11 cellular contexts compared by ENCODE assay signal in the genomic region with DNA sequence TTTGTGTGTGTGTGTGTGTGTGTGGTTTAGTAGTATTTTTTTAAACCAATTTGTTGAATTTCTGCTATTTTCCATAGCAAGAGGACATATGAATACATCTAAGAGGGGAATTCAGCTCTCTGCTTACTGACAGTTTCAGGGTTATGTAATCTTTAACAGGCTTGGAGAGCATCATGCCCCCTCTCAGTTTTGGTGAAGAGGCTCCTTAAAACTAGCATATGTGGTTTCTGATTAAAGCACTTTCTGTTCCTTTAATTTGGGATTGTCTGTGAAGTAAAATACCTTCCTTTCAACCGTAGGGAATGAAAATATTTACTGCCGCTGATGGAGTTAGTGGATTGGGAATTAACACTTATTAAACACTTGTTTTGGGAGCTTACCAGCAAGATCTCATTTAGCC. TPM values are rescaled to one million over a fixed set of nuclear protein-coding genes. Genes with fewer than 3 reads are reported as not detected.
DNase-seq lines count a peak whose midpoint lies in the region; ATAC-seq and TF ChIP-seq lines count a peak whose summit lies in the region.
"Had no signal": no experiment of that assay in that cellular context is flagged by ENCODE, and none has a peak within 500 bp of the region (broad histone marks: within the 10 kb centered on the region; RNA-seq: fewer than 3 reads in every experiment).

No MANE protein-coding gene starts in this region.

- H3K4me3 ChIP-seq in KMS-11 (IDR thresholded peaks at IDR 0.05; ENCODE audit: insufficient read depth, low read depth, low read length) (no peak overlapping the region), mammary epithelial cell (replicated peaks in 1 of 3; ENCODE audit: insufficient read depth in 1 of 3, low read depth in 2 of 3, low read length in 3 of 3) (no peak overlapping the region)
- H3K4me3 ChIP-seq: right lobe of liver had no signal

- H3K9ac ChIP-seq in KMS-11 (no peak overlapping the region), mammary epithelial cell (ENCODE audit: insufficient read depth, low read length) (no peak overlapping the region)

- in situ Hi-C loops in mammary epithelial cell (cut with MboI; ENCODE audit: low sequenced_read_pairs in 2 of 2) = no loop called here

- H3K36me3 ChIP-seq in KMS-11 (ENCODE audit: insufficient read depth) (no peaks in the 10 kb centered on the region), mammary epithelial cell (ENCODE audit: insufficient read depth, low read length) (no peaks in the 10 kb centered on the region)
- H3K36me3 ChIP-seq: right lobe of liver had no signal

- H3K9me3 ChIP-seq in mammary epithelial cell (replicated peaks; ENCODE audit: insufficient read depth, low read length) = no peaks in the 10 kb centered on the region
- H3K9me3 ChIP-seq: right lobe of liver had no signal

- H3K27ac ChIP-seq in KMS-11 = peak overlapping the region; percentile 34; the same call in 1 of the 2 replicates
- H3K27ac ChIP-seq in mammary epithelial cell (ENCODE audit: insufficient read depth, low read depth, low read length) = no peak overlapping the region

- H3K36me3 Mint-ChIP-seq in activated CD8-positive, alpha-beta memory T cell treated with anti-CD3 and anti-CD28 coated beads, Interleukin-2, amount 10 ng/mL, durations not matched to agents 7 days and 5 days = peaks cover 33% of the 10 kb centered on the region
- H3K36me3 Mint-ChIP-seq in stimulated activated naive B cell treated with anti-CD40 and anti-IgM and Interleukin-4, amounts not matched to agents 10 μg/mL and 1 μg/mL and 100 μg/mL, for 72 hours = peaks cover 55 to 68% of the 10 kb centered on the region in 2 donors

- peak overlapping the region; percentile 92 for H3K4me2 ChIP-seq in KMS-11
- H3K4me2 ChIP-seq in mammary epithelial cell (ENCODE audit: insufficient read depth, low read depth, low read length) = peak overlapping the region; percentile 5

- CTCF ChIA-PET in activated CD8-positive, alpha-beta memory T cell treated with anti-CD3 and anti-CD28 coated beads, Interleukin-2, amount 10 ng/mL, durations not matched to agents 7 days and 5 days (lab: Charles Lee) = interaction anchor here (0.8 to 1.4 kb wide), 7 partner anchors 9 to 399 kb away, joined by 3 to 7 read pairs (median 3); partner anchors contain the start of gene NFKBIZ
- CTCF ChIA-PET in mammary epithelial cell (lab: Charles Lee; ENCODE audit: low non-redundant PET) = no interaction called here

- no peaks in the 10 kb centered on the region for H4K20me1 ChIP-seq in KMS-11 (ENCODE audit: insufficient read depth)
- H4K20me1 ChIP-seq in mammary epithelial cell (ENCODE audit: insufficient read depth, low read length) = no peaks in the 10 kb centered on the region

- H2AFZ ChIP-seq in KMS-11 (ENCODE audit: low read depth) (no peak overlapping the region), mammary epithelial cell (ENCODE audit: low read depth, low read length) (no peak overlapping the region)

- intact Hi-C loops in mammary epithelial cell (cut with micrococcal nuclease) = no loop called here

- WGBS in mammary epithelial cell (ENCODE audit: low coverage, missing lambda C conversion rate) = 44% methylated on average over 2 of the region's 2 CpGs

- TF ChIP-seq CTCF in KMS-11 (conservative IDR thresholded peaks at IDR 0.05; ENCODE audit: low read depth, low read length) (no peak), mammary epithelial cell (conservative IDR thresholded peaks at IDR 0.05 in 1 of 2, IDR thresholded peaks at IDR 0.05 in 1 of 2; ENCODE audit: extremely low read depth in 1 of 2, insufficient read depth in 1 of 2, low read depth in 1 of 2, low read length in 2 of 2) (no peak)

- dilution Hi-C loops in mammary epithelial cell (cut with HindIII; ENCODE audit: low sequenced_read_pairs) = no loop called here

- peak overlapping the region; percentile 96 for H3K4me3 Mint-ChIP-seq in activated CD8-positive, alpha-beta memory T cell treated with anti-CD3 and anti-CD28 coated beads, Interleukin-2, amount 10 ng/mL, durations not matched to agents 7 days and 5 days
- peak overlapping the region; percentile 85 to 96 for H3K4me3 Mint-ChIP-seq in stimulated activated naive B cell treated with anti-CD40 and anti-IgM and Interleukin-4, amounts not matched to agents 10 μg/mL and 1 μg/mL and 100 μg/mL, for 72 hours

- BruUV-seq in mammary epithelial cell (replicated peaks; lab: Mats Ljungman, UMichigan) = no TSS peak

- no peak for DNase-seq in activated CD8-positive, alpha-beta memory T cell treated with anti-CD3 and anti-CD28 coated beads, Interleukin-2, amount 10 ng/mL, durations not matched to agents 7 days and 5 days
- DNase-seq in activated CD8-positive, alpha-beta memory T cell treated with anti-CD3 and anti-CD28 coated beads for 24 hours = no peak
- no peak for DNase-seq in mammary epithelial cell
- DNase-seq in stimulated activated naive B cell treated with anti-CD40 and anti-IgM and Interleukin-4, amounts not matched to agents 10 μg/mL and 1 μg/mL and 100 μg/mL, for 72 hours = no peak
- DNase-seq in NCI-H446 (lab: John Stamatoyannopoulos, UW) = no peak
- no peak for DNase-seq in NCI-H1048 (lab: John Stamatoyannopoulos, UW)
- no peak for DNase-seq in HT-29 (ENCODE audit: low spot score)
- DNase-seq: NCI-H2081 treated with DMSO at 0.1 percent for 48 hours; right lobe of liver; stimulated activated CD8-positive, alpha-beta memory T cell treated with anti-CD3 and anti-CD28 coated beads, Interleukin-4, amount 100 ng/mL, for 48 hours had no signal

- H3K79me2 ChIP-seq in KMS-11 (ENCODE audit: insufficient read depth, low read depth) = no peaks in the 10 kb centered on the region
- peaks cover 13% of the 10 kb centered on the region for H3K79me2 ChIP-seq in mammary epithelial cell (ENCODE audit: insufficient read depth, low read length)

- H3K27me3 ChIP-seq in KMS-11 (ENCODE audit: insufficient read depth, low read depth) = no peaks in the 10 kb centered on the region
- no peaks in the 10 kb centered on the region for H3K27me3 ChIP-seq in mammary epithelial cell (ENCODE audit: insufficient read depth, low read length)
- H3K27me3 ChIP-seq: right lobe of liver had no signal

- ATAC-seq in activated CD8-positive, alpha-beta memory T cell treated with anti-CD3 and anti-CD28 coated beads, Interleukin-2, amount 10 ng/mL, durations not matched to agents 7 days and 5 days = no peak
- no peak for ATAC-seq in stimulated activated naive B cell treated with anti-CD40 and anti-IgM and Interleukin-4, amounts not matched to agents 10 μg/mL and 1 μg/mL and 100 μg/mL, for 72 hours (replicated peaks)

- H3K27ac Mint-ChIP-seq in activated CD8-positive, alpha-beta memory T cell treated with anti-CD3 and anti-CD28 coated beads, Interleukin-2, amount 10 ng/mL, durations not matched to agents 7 days and 5 days = peak overlapping the region; percentile 98
- peak overlapping the region; percentile 99 for H3K27ac Mint-ChIP-seq in stimulated activated naive B cell treated with anti-CD40 and anti-IgM and Interleukin-4, amounts not matched to agents 10 μg/mL and 1 μg/mL and 100 μg/mL, for 72 hours

- H3K27me3 Mint-ChIP-seq in activated CD8-positive, alpha-beta memory T cell treated with anti-CD3 and anti-CD28 coated beads, Interleukin-2, amount 10 ng/mL, durations not matched to agents 7 days and 5 days = no peaks in the 10 kb centered on the region
- H3K27me3 Mint-ChIP-seq in stimulated activated naive B cell treated with anti-CD40 and anti-IgM and Interleukin-4, amounts not matched to agents 10 μg/mL and 1 μg/mL and 100 μg/mL, for 72 hours = no peaks in the 10 kb centered on the region

- peaks cover 73% of the 10 kb centered on the region for H3K4me1 ChIP-seq in KMS-11 (ENCODE audit: low read depth, poor library complexity, severe bottlenecking)
- peaks cover 11% of the 10 kb centered on the region for H3K4me1 ChIP-seq in mammary epithelial cell (ENCODE audit: insufficient read depth, low read length)

- no peaks in the 10 kb centered on the region for H3K9me3 Mint-ChIP-seq in activated CD8-positive, alpha-beta memory T cell treated with anti-CD3 and anti-CD28 coated beads, Interleukin-2, amount 10 ng/mL, durations not matched to agents 7 days and 5 days (ENCODE audit: low read depth)
- H3K9me3 Mint-ChIP-seq in stimulated activated naive B cell treated with anti-CD40 and anti-IgM and Interleukin-4, amounts not matched to agents 10 μg/mL and 1 μg/mL and 100 μg/mL, for 72 hours = peaks cover 0 to 2% of the 10 kb centered on the region in 2 donors

- peaks cover 76% of the 10 kb centered on the region for H3K4me1 Mint-ChIP-seq in activated CD8-positive, alpha-beta memory T cell treated with anti-CD3 and anti-CD28 coated beads, Interleukin-2, amount 10 ng/mL, durations not matched to agents 7 days and 5 days
- peaks cover 48 to 66% of the 10 kb centered on the region in 2 donors for H3K4me1 Mint-ChIP-seq in stimulated activated naive B cell treated with anti-CD40 and anti-IgM and Interleukin-4, amounts not matched to agents 10 μg/mL and 1 μg/mL and 100 μg/mL, for 72 hours

RNA-seq across cellular contexts. Expression of gene NFKBIZ, which starts 19.4 kb away (rescaled TPM):
- total RNA-seq in activated CD8-positive, alpha-beta memory T cell treated with anti-CD3 and anti-CD28 coated beads, Interleukin-2, amount 10 ng/mL, durations not matched to agents 7 days and 5 days = 10 to 100 TPM; 51.3 to 65.1 TPM
- total RNA-seq in mammary epithelial cell = 10 to 100 TPM; 27.0 to 85.8 TPM
- 15.3 TPM for polyA plus RNA-seq in mammary epithelial cell
- 32.8 TPM for polyA minus RNA-seq in mammary epithelial cell
- total RNA-seq in HT-29 (2014; rRNA removed; shearing (Covaris generic)) = 51.0 and 53.2 TPM in 2 replicates

RNA-seq across cellular contexts. Expression of gene NXPE3, which starts 50.9 kb away (rescaled TPM):
- total RNA-seq in activated CD8-positive, alpha-beta memory T cell treated with anti-CD3 and anti-CD28 coated beads, Interleukin-2, amount 10 ng/mL, durations not matched to agents 7 days and 5 days = 10 to 100 TPM; 19.6 to 20.4 TPM
- total RNA-seq in mammary epithelial cell = 10 to 100 TPM; 19.4 to 21.5 TPM
- 22.0 TPM for polyA plus RNA-seq in mammary epithelial cell
- polyA minus RNA-seq in mammary epithelial cell = 39.1 TPM
- total RNA-seq in HT-29 (2014; rRNA removed; shearing (Covaris generic)) = 1.5 and 3.3 TPM in 2 replicates
